1 cellular context compared by ENCODE assay signal in the genomic region with DNA sequence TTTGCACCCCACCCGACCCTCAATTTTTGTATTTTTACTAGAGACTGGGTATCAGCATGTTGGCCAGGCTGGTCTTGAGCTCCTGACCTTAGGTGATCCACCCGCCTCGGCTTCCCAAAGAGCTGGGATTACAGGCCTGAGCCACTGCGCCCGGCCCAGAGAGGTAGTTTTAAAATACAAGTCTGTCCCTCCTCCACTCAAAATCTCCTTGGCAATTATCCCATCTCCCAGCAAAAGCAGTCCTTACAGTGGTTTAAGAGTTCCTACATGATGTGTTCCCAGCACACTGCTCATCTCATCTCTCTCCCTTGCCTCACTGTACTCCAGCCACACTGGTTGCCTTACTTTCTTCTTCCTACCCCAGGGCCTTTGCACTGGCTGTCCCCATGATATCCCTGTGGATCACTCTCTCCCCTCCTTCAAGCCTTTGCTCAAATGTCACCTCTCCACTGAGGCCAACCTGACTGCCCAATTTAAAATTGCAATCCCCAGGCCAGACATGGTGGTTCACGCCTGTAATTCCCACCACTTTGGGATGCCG.
TF ChIP-seq lines count a peak whose summit lies in the region.

No MANE protein-coding gene starts in this region.

TF ChIP-seq in K562, 482 proteins besides CTCF, POLR2A, EP300 and RAD21:
- TF ChIP-seq RBM25 (IDR thresholded peaks at IDR 0.05; ENCODE audit: low read depth, low read length, severe bottlenecking) (peak; percentile 57), BCOR (IDR thresholded peaks at IDR 0.05) (0 out of 2 replicates have a peak, but pooled peaks have one; percentile 32), MYNN (IDR thresholded peaks at IDR 0.05) (peak; percentile 96), MYNN (CRISPR knock-in tag; IDR thresholded peaks at IDR 0.05) (no peak), HDAC3 (IDR thresholded peaks at IDR 0.05; ENCODE audit: borderline replicate concordance, partially characterized antibody) (no peak)
